18 cellular contexts compared by ENCODE assay signal in genomic region chr17:37276475-37276874, GRCh38.
DNase-seq lines count a peak whose midpoint lies in the region; ATAC-seq and TF ChIP-seq lines count a peak whose summit lies in the region.
"Had no signal": no experiment of that assay in that cellular context is flagged by ENCODE, and none has a peak within 500 bp of the region (broad histone marks: within the 10 kb centered on the region; RNA-seq: fewer than 3 reads in every experiment).

No MANE protein-coding gene starts in this region.

- H3K9me3 ChIP-seq in HCT116 (ENCODE audit: control insufficient read depth in 1 of 2, insufficient read depth in 1 of 2, low read depth in 1 of 2, low read length in 2 of 2) (no peaks in the 10 kb centered on the region), RWPE2 (ENCODE audit: severe bottlenecking) (no peaks in the 10 kb centered on the region)
- H3K9me3 ChIP-seq: BLaER1, MG63, SJSA1, thoracic aorta had no signal

- TF ChIP-seq CTCF in HCT116 (IDR thresholded peaks at IDR 0.05 in 2 of 3, conservative IDR thresholded peaks at IDR 0.05 in 1 of 3; ENCODE audit: borderline replicate concordance in 1 of 3, insufficient read depth in 1 of 3, low read depth in 2 of 3, low read length in 2 of 3) (no peak), RWPE2 (IDR thresholded peaks at IDR 0.05; ENCODE audit: poor library complexity, severe bottlenecking) (no peak)

- H3K27me3 ChIP-seq in HCT116 (ENCODE audit: insufficient read depth, low read length) (no peaks in the 10 kb centered on the region), RWPE2 (ENCODE audit: insufficient read depth, poor library complexity, severe bottlenecking) (no peaks in the 10 kb centered on the region)
- H3K27me3 ChIP-seq: BLaER1, dorsolateral prefrontal cortex, MG63, SJSA1 had no signal

- H3K4me3 ChIP-seq in HCT116 (replicated peaks in 1 of 2; ENCODE audit: low read depth in 1 of 2, low read length in 2 of 2) (no peak overlapping the region), RWPE2 (ENCODE audit: severe bottlenecking) (no peak overlapping the region)
- H3K4me3 ChIP-seq: BLaER1, dorsolateral prefrontal cortex, MG63, SJSA1, thoracic aorta had no signal

- intact Hi-C loops in HCT116 (cut with micrococcal nuclease) (no loop called here), left cardiac atrium (cut with DNase I) (no loop called here)

- H3K27ac ChIP-seq in HCT116 (ENCODE audit: low read depth, low read length) (peak overlapping the region; percentile 16; the same call in 1 of the 2 replicates), RWPE2 (ENCODE audit: poor library complexity, severe bottlenecking) (no peak overlapping the region)
- H3K27ac ChIP-seq: BLaER1, SJSA1, thoracic aorta had no signal

- DNase-seq in COR-L47 (lab: John Stamatoyannopoulos, UW), result peak; percentile 2
- no peak for DNase-seq in HCT116 (ENCODE audit: low read depth, low spot score)
- no peak for DNase-seq in RWPE2 (ENCODE audit: low spot score)
- peak; percentile 39 for DNase-seq in kidney tubule cell (ENCODE audit: low spot score)
- no peak for DNase-seq in DMS 273 (lab: John Stamatoyannopoulos, UW; ENCODE audit: unreplicated experiment)
- DNase-seq in left cardiac atrium, result no peak
- no peak for DNase-seq in pons (ENCODE audit: low spot score)
- DNase-seq: dorsolateral prefrontal cortex; glutamatergic neuron; H7; MG63; NCI-H446; stimulated activated CD4-positive, alpha-beta T cell treated with anti-CD3 and anti-CD28 coated beads, Interleukin-4, amount 100 ng/mL, for 4 hours; stimulated activated CD8-positive, alpha-beta memory T cell treated with anti-CD3 and anti-CD28 coated beads, Interleukin-4, amount 100 ng/mL, for 48 hours had no signal

- H2AFZ ChIP-seq in HCT116 (ENCODE audit: low read depth, low read length, poor library complexity, severe bottlenecking), result no peak overlapping the region

- no peaks in the 10 kb centered on the region for H3K9me2 ChIP-seq in HCT116 (ENCODE audit: insufficient read depth)

- H3K4me1 ChIP-seq in HCT116 (ENCODE audit: control insufficient read depth in 1 of 2, insufficient read depth in 2 of 2, low read length in 2 of 2) (peaks cover 10 to 24% of the 10 kb centered on the region in 2 experiments; a peak in 3 of 4 replicates), RWPE2 (ENCODE audit: insufficient read depth, poor library complexity, severe bottlenecking) (peaks cover 11% of the 10 kb centered on the region)
- H3K4me1 ChIP-seq: SJSA1 had no signal

- no peaks in the 10 kb centered on the region for H4K20me1 ChIP-seq in HCT116 (ENCODE audit: insufficient read depth)
- H4K20me1 ChIP-seq: BLaER1 had no signal

- peak overlapping the region; percentile 13; the same call in 1 of the 2 replicates for H3K4me2 ChIP-seq in HCT116 (ENCODE audit: low read length)
- H3K4me2 ChIP-seq: BLaER1 had no signal

- TF ChIP-seq POLR2A in HCT116 (IDR thresholded peaks at IDR 0.05; ENCODE audit: borderline replicate concordance, extremely low read depth, insufficient read depth, insufficient read length), result no peak

- TF ChIP-seq RAD21 in HCT116 (IDR thresholded peaks at IDR 0.05; ENCODE audit: low read depth), result no peak

- no TSS peak for BruUV-seq in HCT116 (replicated peaks; lab: Mats Ljungman, UMichigan)

- POLR2A ChIA-PET in HCT116 (lab: Charles Lee), result no interaction called here

- H3K79me2 ChIP-seq in HCT116 (ENCODE audit: insufficient read depth, low read length), result 0 out of 2 replicates have a peak, but pooled peaks cover 5% of the 10 kb centered on the region

- no peak for ATAC-seq in HCT116
- peak; percentile 81 for ATAC-seq in RWPE2 (ENCODE audit: low read depth)
- no peak for ATAC-seq in left cardiac atrium
- ATAC-seq: esophagus mucosa had no signal

- RAD21 ChIA-PET in HCT116 (lab: Charles Lee; ENCODE audit: low non-redundant PET in 1 of 2, low total read pairs in 2 of 2, uncharacterized antibody in 2 of 2, unreplicated experiment in 2 of 2), result no interaction called here

- no peak overlapping the region for H3K9ac ChIP-seq in HCT116 (ENCODE audit: low read length)
- H3K9ac ChIP-seq: BLaER1 had no signal

- CTCF ChIA-PET in HCT116 (lab: Charles Lee), result no interaction called here

- H3K36me3 ChIP-seq in HCT116 (ENCODE audit: control insufficient read depth in 1 of 2, insufficient read depth in 2 of 2, low read length in 2 of 2), result peaks cover 13 to 37% of the 10 kb centered on the region in 2 experiments; a peak in 2 of 4 replicates
- H3K36me3 ChIP-seq in RWPE2 (ENCODE audit: low read depth), result peaks cover 88% of the 10 kb centered on the region
- H3K36me3 ChIP-seq: thoracic aorta had no signal

TF ChIP-seq in HCT116, 20 proteins besides CTCF, POLR2A, EP300 and RAD21:
- TF ChIP-seq YY1 (IDR thresholded peaks at IDR 0.05; ENCODE audit: extremely low read depth, insufficient replicate concordance, low read depth, low read length) (no peak), EZH2phosphoT487 (IDR thresholded peaks at IDR 0.05; ENCODE audit: borderline replicate concordance) (no peak), SRF (IDR thresholded peaks at IDR 0.05; ENCODE audit: low read depth) (no peak), ZBTB33 (IDR thresholded peaks at IDR 0.05; ENCODE audit: extremely low read depth, insufficient replicate concordance, low read length) (no peak)

Comparison
In these comparisons a context has a peak if more than half of its experiments do, and no peak if none do; other contexts are left out.
1. DNase-seq: peak in COR-L47 (single experiment) and kidney tubule cell (single experiment); none in HCT116 (single experiment), RWPE2 (single experiment), DMS 273 (single experiment), left cardiac atrium (single experiment) and pons (single experiment).